ENCODE assay signal across 8 cellular contexts in the genomic region with DNA sequence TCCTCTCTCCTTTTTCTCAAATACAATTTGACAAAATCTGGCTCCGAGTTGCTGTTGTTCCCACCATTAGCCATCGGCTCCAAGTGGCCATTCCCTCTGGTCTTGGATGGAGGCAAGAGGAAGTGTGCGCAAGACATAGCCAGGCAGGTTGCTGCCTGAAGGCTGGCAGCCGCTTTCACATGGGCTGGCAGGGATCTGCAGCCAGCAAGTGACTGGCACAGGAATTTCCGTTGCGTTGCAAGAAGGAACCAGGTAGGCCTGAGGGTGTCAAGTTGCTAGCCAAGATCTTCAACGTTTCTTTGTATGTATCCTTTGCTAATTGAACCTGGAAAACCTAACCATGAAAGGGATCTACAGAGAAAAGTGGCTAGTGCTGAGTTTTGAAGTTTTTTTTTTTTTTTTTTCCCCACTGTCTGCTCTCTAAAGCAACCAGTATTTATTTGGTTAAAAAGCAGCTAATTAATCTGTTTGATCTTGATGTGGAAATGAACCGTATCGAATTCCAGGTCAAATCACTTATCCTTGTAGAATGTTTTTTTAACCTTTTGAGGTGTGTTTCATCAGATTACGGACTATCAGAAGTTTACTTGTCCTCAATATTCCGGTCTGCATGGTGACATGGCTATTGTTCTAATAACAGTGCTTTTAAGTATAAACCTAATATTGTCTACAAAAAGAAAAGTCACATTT.
DNase-seq lines count a peak whose midpoint lies in the region; ATAC-seq, FAIRE-seq and TF ChIP-seq lines count a peak whose summit lies in the region.

No MANE protein-coding gene starts in this region.

- FAIRE-seq in astrocyte (lab: Jason Lieb, UNC) = no peak

- ATAC-seq in left lobe of liver (peak; percentile 51), GM18867 (IDR thresholded peaks at IDR 0.05; ENCODE audit: unreplicated experiment) (no peak)

- peaks cover 90% of the 10 kb centered on the region for H3K79me2 ChIP-seq in astrocyte (ENCODE audit: insufficient read depth, low read length)

- no peaks in the 10 kb centered on the region for H3K9me3 ChIP-seq in astrocyte (ENCODE audit: insufficient read depth, low read depth, low read length)
- no peaks in the 10 kb centered on the region for H3K9me3 ChIP-seq in tibial artery

- H3K4me3 ChIP-seq in astrocyte (ENCODE audit: insufficient read depth, low read depth, low read length) = no peak overlapping the region
- no peak overlapping the region for H3K4me3 ChIP-seq in tibial artery

- H3K36me3 ChIP-seq in astrocyte (ENCODE audit: insufficient read depth, low read length) = peaks cover 4% of the 10 kb centered on the region
- H3K36me3 ChIP-seq in tibial artery = no peaks in the 10 kb centered on the region

- peaks cover 74% of the 10 kb centered on the region for H3K4me1 ChIP-seq in astrocyte (ENCODE audit: insufficient read depth, low read length)
- H3K4me1 ChIP-seq in tibial artery = peaks cover 0 to 91% (median 61%) of the 10 kb centered on the region in 4 donors

- peaks cover 17% of the 10 kb centered on the region for H3K36me3 Mint-ChIP-seq in astrocyte (ENCODE audit: low read depth, unreplicated experiment)

- no peaks in the 10 kb centered on the region for H3K27me3 Mint-ChIP-seq in astrocyte (ENCODE audit: low read depth, unreplicated experiment)

- peak overlapping the region; percentile 93 for H3K27ac ChIP-seq in astrocyte (ENCODE audit: low read depth, low read length)
- peak overlapping the region; percentile 82 to 86 for H3K27ac ChIP-seq in tibial artery

- no peak for TF ChIP-seq CTCF in astrocyte (IDR thresholded peaks at IDR 0.05; ENCODE audit: insufficient read depth, low read depth, low read length)
- no peak for TF ChIP-seq CTCF in tibial artery (IDR thresholded peaks at IDR 0.05)

- peak overlapping the region; percentile 53 for H3K9ac ChIP-seq in astrocyte (ENCODE audit: low read length)

- intact Hi-C loops in tibial artery (cut with DNase I; ENCODE audit: low total_unique reads) = no loop called here

- no peaks in the 10 kb centered on the region for H3K9me3 Mint-ChIP-seq in astrocyte (ENCODE audit: unreplicated experiment)

- peaks cover 87% of the 10 kb centered on the region for H3K4me1 Mint-ChIP-seq in astrocyte (ENCODE audit: low read depth, unreplicated experiment)

- no peak overlapping the region for H2AFZ ChIP-seq in astrocyte (ENCODE audit: low read depth, low read length)

- H3K4me3 Mint-ChIP-seq in astrocyte (ENCODE audit: unreplicated experiment) = peak overlapping the region; percentile 55

- peak overlapping the region; percentile 59 for H3K4me2 ChIP-seq in astrocyte (ENCODE audit: low read length)

- H3K27me3 ChIP-seq in astrocyte (ENCODE audit: insufficient read depth, low read length) = no peaks in the 10 kb centered on the region
- H3K27me3 ChIP-seq in tibial artery = no peaks in the 10 kb centered on the region

- H3K27ac Mint-ChIP-seq in astrocyte (ENCODE audit: unreplicated experiment) = peak overlapping the region; percentile 97

- peaks cover 24% of the 10 kb centered on the region for H4K20me1 ChIP-seq in astrocyte (ENCODE audit: insufficient read depth, low read length)

- peak in 2 of 3 experiments; percentile 39 to 60 for DNase-seq in NCI-H1417 (lab: John Stamatoyannopoulos, UW)
- DNase-seq in NCI-H1417 treated with DMSO at 0.1 percent for 48 hours (lab: John Stamatoyannopoulos, UW) = no peak
- DNase-seq in astrocyte (ENCODE audit: low read depth) = no peak
- peak; percentile 67 for DNase-seq in left lobe of liver (ENCODE audit: low spot score)
- no peak for DNase-seq in tibial artery
- DNase-seq in OCI-M2 (lab: John Stamatoyannopoulos, UW; ENCODE audit: unreplicated experiment) = no peak
- DNase-seq in NCI-H82 (lab: John Stamatoyannopoulos, UW) = no peak

Comparison
In these comparisons a context has a peak if more than half of its experiments do, and no peak if none do; other contexts are left out.
1. DNase-seq: peak in NCI-H1417 (2 of 3) and left lobe of liver (single experiment); none in NCI-H1417 treated with DMSO at 0.1 percent for 48 hours (single experiment), astrocyte (single experiment), tibial artery (0 of 2), OCI-M2 (single experiment) and NCI-H82 (single experiment).